1 cellular context compared by ENCODE assay signal in the genomic region with DNA sequence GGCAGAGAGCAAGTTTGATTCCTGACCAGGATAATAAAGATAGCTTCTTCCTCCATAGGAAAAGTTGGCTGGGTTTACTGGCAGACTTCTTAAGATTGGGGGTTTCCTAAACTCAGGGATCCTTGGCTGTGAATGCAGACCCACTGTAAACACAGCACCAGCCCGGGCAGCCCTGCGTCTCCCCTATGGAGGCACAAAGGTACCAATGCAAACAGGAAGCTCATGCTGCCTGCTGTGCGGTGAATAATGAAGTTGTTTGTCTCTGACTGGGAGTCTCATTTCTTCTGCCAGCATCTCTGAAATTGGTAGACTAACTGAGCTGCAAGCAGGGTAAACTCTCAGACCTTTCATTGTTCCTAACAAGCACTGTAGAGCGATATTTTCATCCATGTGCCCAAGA.
TF ChIP-seq lines count a peak whose summit lies in the region.

No MANE protein-coding gene starts in this region.

TF ChIP-seq in H1, 55 proteins besides CTCF, POLR2A, EP300 and RAD21 (continued from another document):
- TF ChIP-seq ZNF274 (IDR thresholded peaks at IDR 0.05; ENCODE audit: borderline replicate concordance, extremely low read depth, low read length): no peak
- TF ChIP-seq JUND (IDR thresholded peaks at IDR 0.05; ENCODE audit: low read length): no peak
- TF ChIP-seq SP1 (IDR thresholded peaks at IDR 0.05; ENCODE audit: low read depth, low read length): no peak
- no peak for TF ChIP-seq KDM5A (IDR thresholded peaks at IDR 0.05; ENCODE audit: low read length)
- TF ChIP-seq HDAC2 (IDR thresholded peaks at IDR 0.05; ENCODE audit: borderline replicate concordance in 1 of 2, low read depth in 2 of 2, low read length in 2 of 2): 0 out of 4 replicates have a peak, but pooled peaks of 1 of the 2 experiments have one; percentile 18
- no peak for TF ChIP-seq EGR1 (IDR thresholded peaks at IDR 0.05; ENCODE audit: borderline replicate concordance, low read depth, low read length)
- TF ChIP-seq CBX5 (IDR thresholded peaks at IDR 0.05; ENCODE audit: low read depth, low read length): no peak
- no peak for TF ChIP-seq SUZ12 (IDR thresholded peaks at IDR 0.05; ENCODE audit: low read length)
- TF ChIP-seq RXRA (IDR thresholded peaks at IDR 0.05; ENCODE audit: insufficient read depth, low read depth, low read length): no peak
- TF ChIP-seq, protein P1, sequence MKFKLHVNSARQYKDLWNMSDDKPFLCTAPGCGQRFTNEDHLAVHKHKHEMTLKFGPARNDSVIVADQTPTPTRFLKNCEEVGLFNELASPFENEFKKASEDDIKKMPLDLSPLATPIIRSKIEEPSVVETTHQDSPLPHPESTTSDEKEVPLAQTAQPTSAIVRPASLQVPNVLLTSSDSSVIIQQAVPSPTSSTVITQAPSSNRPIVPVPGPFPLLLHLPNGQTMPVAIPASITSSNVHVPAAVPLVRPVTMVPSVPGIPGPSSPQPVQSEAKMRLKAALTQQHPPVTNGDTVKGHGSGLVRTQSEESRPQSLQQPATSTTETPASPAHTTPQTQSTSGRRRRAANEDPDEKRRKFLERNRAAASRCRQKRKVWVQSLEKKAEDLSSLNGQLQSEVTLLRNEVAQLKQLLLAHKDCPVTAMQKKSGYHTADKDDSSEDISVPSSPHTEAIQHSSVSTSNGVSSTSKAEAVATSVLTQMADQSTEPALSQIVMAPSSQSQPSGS (IDR thresholded peaks at IDR 0.05; ENCODE audit: low read length): no peak
